Comparison of ENCODE assay signal across 8 cellular contexts in the genomic region with DNA sequence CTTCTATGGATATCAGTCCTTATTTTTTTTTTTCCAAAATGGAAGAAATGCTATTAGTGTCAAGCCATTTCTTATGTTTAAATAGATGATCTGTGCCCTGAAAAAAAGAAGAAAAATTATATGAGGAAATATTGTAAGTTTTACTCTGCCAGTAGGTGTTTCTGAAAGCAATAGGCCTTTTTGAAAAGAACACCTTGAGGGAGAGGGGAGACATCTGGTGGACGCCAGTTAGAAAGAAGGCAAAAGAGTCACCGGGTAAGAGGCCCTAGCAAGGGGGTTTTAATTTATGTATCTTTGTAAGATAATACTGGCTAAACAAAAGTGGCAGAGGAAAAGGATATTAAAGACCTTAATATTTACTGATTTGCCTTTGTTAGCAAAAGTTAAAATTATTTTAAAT. TPM values are rescaled to one million over a fixed set of nuclear protein-coding genes. Genes with fewer than 3 reads are reported as not detected.
DNase-seq lines count a peak whose midpoint lies in the region; ATAC-seq, FAIRE-seq and TF ChIP-seq lines count a peak whose summit lies in the region.

No MANE protein-coding gene starts in this region.

- in situ Hi-C loops in GM12878 (cut with MboI), result no loop called here

- FAIRE-seq in GM12878 (lab: Jason Lieb, UNC), result no peak

- no peak overlapping the region for H3K27ac ChIP-seq in GM12878 (ENCODE audit: control insufficient read depth, insufficient read depth)

- no peaks in the 10 kb centered on the region for H3K4me1 ChIP-seq in GM12878 (ENCODE audit: control insufficient read depth, insufficient read depth, low read length)

- H4K20me1 ChIP-seq in GM12878 (ENCODE audit: control insufficient read depth, insufficient read depth), result no peaks in the 10 kb centered on the region

- no peaks in the 10 kb centered on the region for H3K36me3 Mint-ChIP-seq in nephron (ENCODE audit: low read depth)
- no peaks in the 10 kb centered on the region for H3K36me3 Mint-ChIP-seq in stimulated activated effector memory CD8-positive, alpha-beta T cell treated with anti-CD3 and anti-CD28 coated beads, Interleukin-12 subunit alpha, Interleukin-12 subunit beta, amount 100 ng/mL, for 72 hours
- no peaks in the 10 kb centered on the region for H3K36me3 Mint-ChIP-seq in activated T-cell treated with anti-CD3 and anti-CD28 coated beads, Interleukin-2, amount 50 U/mL, for 24 hours (ENCODE audit: low read depth)

- no peaks in the 10 kb centered on the region for H3K9me3 ChIP-seq in GM12878 (replicated peaks; ENCODE audit: control insufficient read depth, insufficient read depth, low read length)

- no peak overlapping the region for H3K4me3 Mint-ChIP-seq in nephron
- no peak overlapping the region for H3K4me3 Mint-ChIP-seq in stimulated activated effector memory CD8-positive, alpha-beta T cell treated with anti-CD3 and anti-CD28 coated beads, Interleukin-12 subunit alpha, Interleukin-12 subunit beta, amount 100 ng/mL, for 72 hours
- H3K4me3 Mint-ChIP-seq in activated T-cell treated with anti-CD3 and anti-CD28 coated beads, Interleukin-2, amount 50 U/mL, for 24 hours, result no peak overlapping the region

- no peaks in the 10 kb centered on the region for H3K36me3 ChIP-seq in GM12878 (ENCODE audit: control insufficient read depth in 2 of 2, insufficient read depth in 2 of 2, low read length in 1 of 2)

- no peaks in the 10 kb centered on the region for H3K27me3 ChIP-seq in GM12878 (replicated peaks in 1 of 2; ENCODE audit: control insufficient read depth in 2 of 2, insufficient read depth in 2 of 2, low read length in 1 of 2)

- H2AFZ ChIP-seq in GM12878 (ENCODE audit: control insufficient read depth, low read depth, low read length), result no peak overlapping the region

- TF ChIP-seq CTCF in GM12864 (IDR thresholded peaks at IDR 0.05; ENCODE audit: low read depth, low read length, missing control alignments), result peak; percentile 33
- TF ChIP-seq CTCF in LNCAP (IDR thresholded peaks at IDR 0.05), result peak; percentile 69
- TF ChIP-seq CTCF in GM12878 (IDR thresholded peaks at IDR 0.05 in 2 of 3, conservative IDR thresholded peaks at IDR 0.05 in 1 of 3; ENCODE audit: control insufficient read depth in 2 of 3, extremely low read depth in 1 of 3, insufficient read depth in 1 of 3, low read depth in 3 of 3, low read length in 3 of 3), result peak; percentile 22 to 37 (median 32); a peak in 4 of 6 replicates
- TF ChIP-seq CTCF in nephron (IDR thresholded peaks at IDR 0.05; ENCODE audit: unreplicated experiment in 3 of 3), result peak; percentile 45 to 57 (median 50)

- no peaks in the 10 kb centered on the region for H3K4me1 Mint-ChIP-seq in nephron
- no peaks in the 10 kb centered on the region for H3K4me1 Mint-ChIP-seq in stimulated activated effector memory CD8-positive, alpha-beta T cell treated with anti-CD3 and anti-CD28 coated beads, Interleukin-12 subunit alpha, Interleukin-12 subunit beta, amount 100 ng/mL, for 72 hours
- H3K4me1 Mint-ChIP-seq in activated T-cell treated with anti-CD3 and anti-CD28 coated beads, Interleukin-2, amount 50 U/mL, for 24 hours (ENCODE audit: low read depth), result no peaks in the 10 kb centered on the region

- H3K4me3 ChIP-seq in GM12864 (ENCODE audit: low read depth, low read length), result no peak overlapping the region
- no peak overlapping the region for H3K4me3 ChIP-seq in GM12878

- H3K27ac Mint-ChIP-seq in nephron, result no peak overlapping the region
- H3K27ac Mint-ChIP-seq in stimulated activated effector memory CD8-positive, alpha-beta T cell treated with anti-CD3 and anti-CD28 coated beads, Interleukin-12 subunit alpha, Interleukin-12 subunit beta, amount 100 ng/mL, for 72 hours, result no peak overlapping the region
- no peak overlapping the region for H3K27ac Mint-ChIP-seq in activated T-cell treated with anti-CD3 and anti-CD28 coated beads, Interleukin-2, amount 50 U/mL, for 24 hours

- no peaks in the 10 kb centered on the region for H3K27me3 Mint-ChIP-seq in nephron (ENCODE audit: low read depth)
- H3K27me3 Mint-ChIP-seq in activated T-cell treated with anti-CD3 and anti-CD28 coated beads, Interleukin-2, amount 50 U/mL, for 24 hours, result peaks cover 13% of the 10 kb centered on the region

- H3K79me2 ChIP-seq in GM12878 (ENCODE audit: control insufficient read depth, insufficient read depth, low read length), result no peaks in the 10 kb centered on the region

- CTCF ChIA-PET in GM12878 (lab: Yijun Ruan, JAX), result no interaction called here

- no peak for TF ChIP-seq POLR2A in GM12878 (IDR thresholded peaks at IDR 0.05; ENCODE audit: low read depth, low read length)

- 5% methylated on average over 2 of the region's 2 CpGs for WGBS in GM12878 (ENCODE audit: insufficient coverage, insufficient replicate concordance, low lambda C conversion rate, missing lambda C conversion rate)

- TF ChIP-seq RAD21 in GM12878 (IDR thresholded peaks at IDR 0.05; ENCODE audit: insufficient read depth, low read depth, low read length), result peak; percentile 56

- H3K9ac ChIP-seq in GM12878 (ENCODE audit: control insufficient read depth, insufficient read depth, low read length), result no peak overlapping the region

- no peaks in the 10 kb centered on the region for H3K9me3 Mint-ChIP-seq in nephron
- H3K9me3 Mint-ChIP-seq in stimulated activated effector memory CD8-positive, alpha-beta T cell treated with anti-CD3 and anti-CD28 coated beads, Interleukin-12 subunit alpha, Interleukin-12 subunit beta, amount 100 ng/mL, for 72 hours, result no peaks in the 10 kb centered on the region
- H3K9me3 Mint-ChIP-seq in activated T-cell treated with anti-CD3 and anti-CD28 coated beads, Interleukin-2, amount 50 U/mL, for 24 hours, result no peaks in the 10 kb centered on the region

- no peak for TF ChIP-seq EP300 in GM12878 (IDR thresholded peaks at IDR 0.05; ENCODE audit: borderline replicate concordance in 1 of 2, control insufficient read depth in 1 of 2, low read depth in 2 of 2, low read length in 2 of 2)

- BruUV-seq in GM12878 (replicated peaks; lab: Mats Ljungman, UMichigan), result no TSS peak

- RAD21 ChIA-PET in GM12878 (lab: Charles Lee; ENCODE audit: unreplicated experiment), result no interaction called here

- SMC1A ChIA-PET in GM12878 (lab: Charles Lee; ENCODE audit: uncharacterized antibody, unreplicated experiment), result no interaction called here

- intact Hi-C loops in GM12878 (cut with micrococcal nuclease; ENCODE audit: unreplicated experiment), result loop anchor here (1.0 kb wide), 1 partner anchor 203 kb away; no protein-coding TSS in a partner anchor

- ATAC-seq in GM12878, result peak; percentile 48; the same call in 1 of the 3 replicates
- no peak for ATAC-seq in stimulated activated effector memory CD8-positive, alpha-beta T cell treated with anti-CD3 and anti-CD28 coated beads, Interleukin-12 subunit alpha, Interleukin-12 subunit beta, amount 100 ng/mL, for 72 hours

- no peak overlapping the region for H3K4me2 ChIP-seq in GM12878 (ENCODE audit: control insufficient read depth, insufficient read depth)

- POLR2A ChIA-PET in GM12878 (lab: Charles Lee), result no interaction called here

- DNase-seq in GM12864 (ENCODE audit: low read depth), result no peak
- no peak for DNase-seq in GM12878 (ENCODE audit: low read depth, low spot score)
- DNase-seq in stimulated activated effector memory CD8-positive, alpha-beta T cell treated with anti-CD3 and anti-CD28 coated beads, Interleukin-12 subunit alpha, Interleukin-12 subunit beta, amount 100 ng/mL, for 72 hours (ENCODE audit: low spot score in 2 of 2), result no peak
- no peak for DNase-seq in cerebellum (ENCODE audit: low spot score)
- DNase-seq in activated T-cell treated with anti-CD3 and anti-CD28 coated beads, Interleukin-2, amount 50 U/mL, for 24 hours, result no peak
- DNase-seq in activated CD4-positive, alpha-beta T cell treated with anti-CD3 and anti-CD28 coated beads for 48 hours, result no peak

TF ChIP-seq in GM12878, 131 proteins besides CTCF, POLR2A, EP300 and RAD21:
- TF ChIP-seq SMC3 (IDR thresholded peaks at IDR 0.05; ENCODE audit: borderline replicate concordance, low read length), result peak; percentile 31; the same call in 1 of the 2 replicates
- no peak for TF ChIP-seq RUNX3 (IDR thresholded peaks at IDR 0.05; ENCODE audit: low read length)

RNA-seq across cellular contexts. Expression of gene DYNAP, which starts 56.1 kb away (rescaled TPM):
- not detected in 2 replicates for total RNA-seq in GM12878 (2013; cell fraction: nucleolus; rRNA removed)
- not detected in 2 replicates for total RNA-seq in GM12878 (2014; rRNA removed)
- total RNA-seq in GM12878 (2014; rRNA removed; fragmentation: Illumina TruSeq; extraction: Trizol), result not detected in 2 replicates
- not detected in 2 replicates for total RNA-seq in GM12878 (2021)
- polyA plus RNA-seq in GM12878 (2011; ENCODE audit: low read depth), result not detected
- polyA plus RNA-seq in GM12878 (2011; rRNA removed), result not detected in 2 replicates
- not detected in 2 replicates for polyA plus RNA-seq in GM12878 (2011; cell fraction: cytosol; rRNA removed)
- not detected in 2 replicates for polyA plus RNA-seq in GM12878 (2011; cell fraction: nucleus; rRNA removed)
- polyA plus RNA-seq in GM12878 (2012), result not detected in 2 replicates
- not detected in 2 replicates for polyA plus RNA-seq in GM12878 (2014; fragmentation: Illumina TruSeq; extraction: Trizol)
- not detected for polyA plus RNA-seq in GM12878 (2014; fragmentation: Nextera tagmentation; extraction: Ambion mirVana)
- polyA plus RNA-seq in GM12878 (2014; rRNA removed), result not detected in 2 replicates
- polyA plus RNA-seq in GM12878 (2016; fragmentation: Nextera tagmentation; extraction: Ambion mirVana), result not detected
- not detected in 2 replicates for polyA minus RNA-seq in GM12878 (2011; rRNA and poly(A)+ RNA removed)
- not detected in 2 replicates for polyA minus RNA-seq in GM12878 (2011; cell fraction: cytosol; rRNA and poly(A)+ RNA removed)
- polyA minus RNA-seq in GM12878 (2011; cell fraction: nucleus; rRNA and poly(A)+ RNA removed), result not detected in 2 replicates
- not detected for total RNA-seq in cerebellum
